In genomic region chr1:158011714-158012113, GRCh38 we compare ENCODE assay signal across 12 cellular contexts. TPM values are rescaled to one million over a fixed set of nuclear protein-coding genes. Genes with fewer than 3 reads are reported as not detected.
DNase-seq lines count a peak whose midpoint lies in the region; ATAC-seq and TF ChIP-seq lines count a peak whose summit lies in the region.
"Had no signal": no experiment of that assay in that cellular context is flagged by ENCODE, and none has a peak within 500 bp of the region (broad histone marks: within the 10 kb centered on the region; RNA-seq: fewer than 3 reads in every experiment).

No MANE protein-coding gene starts in this region.

- no peak for ATAC-seq in psoas muscle
- no peak for ATAC-seq in naive thymus-derived CD8-positive, alpha-beta T cell

- intact Hi-C loops in psoas muscle (cut with DNase I): no loop called here

- H3K9me3 Mint-ChIP-seq in naive thymus-derived CD8-positive, alpha-beta T cell: no peaks in the 10 kb centered on the region
- H3K9me3 Mint-ChIP-seq: T-helper 1 cell treated with Interleukin-12 subunit alpha and Interleukin-12 subunit beta and Interleukin-4 antibody, amounts not matched to agents 30 μg/mL and 1 μg/mL, for 36 hours had no signal

- H3K27me3 Mint-ChIP-seq in naive thymus-derived CD8-positive, alpha-beta T cell: peaks cover 4 to 20% (median 12%) of the 10 kb centered on the region in 5 donors

- no peak overlapping the region for H3K4me3 Mint-ChIP-seq in naive thymus-derived CD8-positive, alpha-beta T cell
- H3K4me3 Mint-ChIP-seq: T-helper 1 cell treated with Interleukin-12 subunit alpha and Interleukin-12 subunit beta and Interleukin-4 antibody, amounts not matched to agents 30 μg/mL and 1 μg/mL, for 36 hours had no signal

- WGBS in psoas muscle, 3 donors: 42 to 57% (median 47%) methylated on average over 2 to 5 of the region's 5 CpGs

- DNase-seq in AG04450 (ENCODE audit: low read depth, low spot score) (no peak), glomerular visceral epithelial cell (ENCODE audit: extremely low spot score) (peak; percentile 40), psoas muscle (no peak), COLO829 (ENCODE audit: low spot score) (no peak), medulla oblongata (ENCODE audit: extremely low spot score) (no peak), activated gamma-delta T cell (lab: John Stamatoyannopoulos, UW) (no peak)
- DNase-seq in naive thymus-derived CD8-positive, alpha-beta T cell: no peak
- DNase-seq: activated T-cell treated with anti-CD3 and anti-CD28 coated beads for 4 hours, NCI-H524 treated with DMSO at 0.1 percent for 48 hours had no signal

- H3K36me3 ChIP-seq in psoas muscle (ENCODE audit: insufficient read depth in 1 of 2, low read depth in 1 of 2): no peaks in the 10 kb centered on the region
- H3K36me3 ChIP-seq: BLaER1 had no signal

- H3K27ac Mint-ChIP-seq in naive thymus-derived CD8-positive, alpha-beta T cell: no peak overlapping the region
- H3K27ac Mint-ChIP-seq: T-helper 1 cell treated with Interleukin-12 subunit alpha and Interleukin-12 subunit beta and Interleukin-4 antibody, amounts not matched to agents 30 μg/mL and 1 μg/mL, for 36 hours had no signal

- no peak for TF ChIP-seq CTCF in AG04450 (IDR thresholded peaks at IDR 0.05; ENCODE audit: low read depth, low read length)
- no peak for TF ChIP-seq CTCF in WI38 (IDR thresholded peaks at IDR 0.05; ENCODE audit: low read depth, low read length)
- TF ChIP-seq CTCF in psoas muscle (IDR thresholded peaks at IDR 0.05): no peak

- POLR2A ChIA-PET in AG04450 (lab: Yijun Ruan, JAX): interaction anchor here (0.6 to 3.4 kb wide), 4 partner anchors 8 to 138 kb away, joined by 3 to 65 read pairs (median 14); partner anchors contain the start of gene KIRREL1
- POLR2A ChIA-PET in naive thymus-derived CD8-positive, alpha-beta T cell (lab: Charles Lee): no interaction called here

- no peaks in the 10 kb centered on the region for H3K9me3 ChIP-seq in AG04450 (ENCODE audit: control insufficient read depth, insufficient read depth, low read length)
- H3K9me3 ChIP-seq in psoas muscle: no peaks in the 10 kb centered on the region
- H3K9me3 ChIP-seq: BLaER1 had no signal

- no peaks in the 10 kb centered on the region for H3K27me3 ChIP-seq in AG04450 (ENCODE audit: control insufficient read depth, insufficient read depth, low read length)
- H3K27me3 ChIP-seq in psoas muscle (ENCODE audit: insufficient read depth in 3 of 3, low read length in 2 of 3): peaks cover 0 to 6% (median 0%) of the 10 kb centered on the region in 3 donors
- H3K27me3 ChIP-seq: BLaER1 had no signal

- peaks cover 0 to 6% (median 2%) of the 10 kb centered on the region in 4 donors for H3K4me1 Mint-ChIP-seq in naive thymus-derived CD8-positive, alpha-beta T cell

- H3K27ac ChIP-seq in AG04450 (ENCODE audit: low read depth, low read length) (peak overlapping the region; percentile 99), psoas muscle (peak overlapping the region; percentile 72)
- H3K27ac ChIP-seq: BLaER1 had no signal

- H3K4me3 ChIP-seq in AG04450 (ENCODE audit: low read depth, low read length) (peak overlapping the region; percentile 41), WI38 (ENCODE audit: low read depth, low read length) (peak overlapping the region; percentile 47), psoas muscle (peak overlapping the region; percentile 18)
- H3K4me3 ChIP-seq: BLaER1 had no signal

- CTCF ChIA-PET in AG04450 (lab: Charles Lee): interaction anchor here (0.6 to 4.3 kb wide), 10 partner anchors 8 to 106 kb away, joined by 3 to 26 read pairs (median 8); partner anchors contain the start of gene KIRREL1

- H3K36me3 Mint-ChIP-seq in naive thymus-derived CD8-positive, alpha-beta T cell: no peaks in the 10 kb centered on the region

- peaks cover 10% of the 10 kb centered on the region for H3K4me1 ChIP-seq in psoas muscle

RNA-seq across cellular contexts. Expression of gene KIRREL1, which starts 18.3 kb away (rescaled TPM):
- polyA plus RNA-seq in AG04450 (2011; rRNA removed) (42.3 and 53.7 TPM in 2 replicates), psoas muscle (1 to 10 TPM; 1.3 to 2.2 (median 1.8) TPM)
- 96.0 and 123 TPM in 2 replicates for polyA minus RNA-seq in AG04450 (2011; rRNA and poly(A)+ RNA removed)
- 1 to 10 TPM; 4.3 to 7.6 (median 6.4) TPM for total RNA-seq in psoas muscle
- not detected for total RNA-seq in naive thymus-derived CD8-positive, alpha-beta T cell
- polyA plus RNA-seq in naive thymus-derived CD8-positive, alpha-beta T cell: not detected

Comparison
In these comparisons a context has a peak if more than half of its experiments do, and no peak if none do; other contexts are left out.
1. RNA of gene KIRREL1, which starts 18.3 kb away (polyA plus RNA-seq): 42.3 to 53.7 TPM in AG04450; 1.3 to 2.2 TPM in psoas muscle and not detected in naive thymus-derived CD8-positive, alpha-beta T cell; every median in the first group is over 10 times any median in the second.
2. Peak in every context shown above with its lines, with median percentiles within 50 percentile points of each other: H3K4me3 ChIP-seq.